18 cellular contexts compared by ENCODE assay signal in genomic region chr1:164363980-164364379, GRCh38.
A peak's percentile ranks its signal among the peaks of the same experiment; 100 is the strongest.
DNase-seq lines count a peak whose midpoint lies in the region; ATAC-seq and TF ChIP-seq lines count a peak whose summit lies in the region.
"Had no signal": no experiment of that assay in that cellular context is flagged by ENCODE, and none has a peak within 500 bp of the region (broad histone marks: within the 10 kb centered on the region; RNA-seq: fewer than 3 reads in every experiment).

No MANE protein-coding gene starts in this region.

- ATAC-seq in heart left ventricle = peak in 3 of 4 donors; percentile 33 to 70 (median 57)
- ATAC-seq in left cardiac atrium = no peak
- ATAC-seq: GM12878 had no signal

- TF ChIP-seq CTCF in heart left ventricle (IDR thresholded peaks at IDR 0.05) (no peak), retinal pigment epithelial cell (conservative IDR thresholded peaks at IDR 0.05; ENCODE audit: low read depth, low read length) (no peak)

- no peaks in the 10 kb centered on the region for H3K27me3 ChIP-seq in heart left ventricle
- H3K27me3 ChIP-seq: BE2C had no signal

- peaks cover 0 to 7% (median 0%) of the 10 kb centered on the region in 12 donors for H3K4me1 ChIP-seq in heart left ventricle
- H3K4me1 ChIP-seq: BE2C had no signal

- no peak for TF ChIP-seq POLR2A in heart left ventricle (IDR thresholded peaks at IDR 0.05)

- peaks cover 0 to 21% (median 11%) of the 10 kb centered on the region in 12 donors for H3K9me3 ChIP-seq in heart left ventricle
- H3K9me3 ChIP-seq: BE2C had no signal

- no peaks in the 10 kb centered on the region for H3K36me3 ChIP-seq in heart left ventricle
- H3K36me3 ChIP-seq: BE2C had no signal

- intact Hi-C loops in heart left ventricle (cut with DNase I) = loop anchor here in 1 of 10 donors (10.0 kb wide), 1 partner anchor 421 kb away; no protein-coding TSS in a partner anchor
- intact Hi-C loops in left cardiac atrium (cut with DNase I) = no loop called here

- peak in 1 of 5 donors; percentile 19 for DNase-seq in heart left ventricle
- no peak for DNase-seq in left cardiac atrium
- DNase-seq in NCI-H446 (lab: John Stamatoyannopoulos, UW) = peak; percentile 32 to 83
- peak; percentile 4 for DNase-seq in retinal pigment epithelial cell (ENCODE audit: low read depth)
- no peak for DNase-seq in GM19238 (ENCODE audit: insufficient read length, low spot score)
- no peak for DNase-seq in occipital lobe (lab: John Stamatoyannopoulos, UW)
- DNase-seq: ACHN; BE2C; C1 segment of cervical spinal cord; CD4-positive, CD25-positive, alpha-beta regulatory T cell; CD8-positive, alpha-beta memory T cell; COR-L47; DMS 273 treated with DMSO at 0.1 percent for 48 hours; DMS53; DND-41; EL; H9 had no signal

- no peak overlapping the region for H3K27ac ChIP-seq in heart left ventricle

- H3K4me3 ChIP-seq in heart left ventricle = no peak overlapping the region
- H3K4me3 ChIP-seq in retinal pigment epithelial cell (ENCODE audit: low read length) = no peak overlapping the region
- H3K4me3 ChIP-seq: GM12878 had no signal

- 46 to 81% (median 62%) methylated on average over 1 of the region's 1 CpG for WGBS in heart left ventricle, 4 donors

Comparison
In these comparisons a context has a peak if more than half of its experiments do, and no peak if none do; other contexts are left out.
1. ATAC-seq: peak in heart left ventricle (3 of 4); none in left cardiac atrium (0 of 2).
2. DNase-seq: peak in NCI-H446 (2 of 2) and retinal pigment epithelial cell (single experiment); none in left cardiac atrium (single experiment), GM19238 (single experiment) and occipital lobe (single experiment).